Comparison of ENCODE assay signal across 1 cellular context in genomic region chr12:51004504-51004903, GRCh38.
TF ChIP-seq lines count a peak whose summit lies in the region.

No MANE protein-coding gene starts in this region.

TF ChIP-seq in GM23338, 12 proteins besides CTCF, POLR2A, EP300 and RAD21:
- TF ChIP-seq REST (IDR thresholded peaks at IDR 0.05; ENCODE audit: unreplicated experiment) (no peak), ETS1 (IDR thresholded peaks at IDR 0.05) (no peak), ZNF331 (CRISPR knock-in tag; IDR thresholded peaks at IDR 0.05; ENCODE audit: low read depth) (no peak), ZNF462 (CRISPR knock-in tag; IDR thresholded peaks at IDR 0.05) (no peak), ZNF114 (CRISPR knock-in tag; IDR thresholded peaks at IDR 0.05) (no peak), CREB1 (CRISPR knock-in tag; IDR thresholded peaks at IDR 0.05; ENCODE audit: low read depth) (no peak), STAT1 (IDR thresholded peaks at IDR 0.05; ENCODE audit: unreplicated experiment) (no peak), EZH2 (IDR thresholded peaks at IDR 0.05; ENCODE audit: low read depth, unreplicated experiment) (no peak), NANOG (IDR thresholded peaks at IDR 0.05; ENCODE audit: borderline replicate concordance) (no peak), POLR2AphosphoS5 (IDR thresholded peaks at IDR 0.05; ENCODE audit: low read depth) (no peak)
TF ChIP-seq in GM23338: peak in this region for 0.
